Comparison of ENCODE assay signal across 23 cellular contexts in genomic region chr10:126057494-126057893, GRCh38.
DNase-seq lines count a peak whose midpoint lies in the region; ATAC-seq, FAIRE-seq and TF ChIP-seq lines count a peak whose summit lies in the region.
"Had no signal": no experiment of that assay in that cellular context is flagged by ENCODE, and none has a peak within 500 bp of the region (broad histone marks: within the 10 kb centered on the region; RNA-seq: fewer than 3 reads in every experiment).

No MANE protein-coding gene starts in this region.

- H3K23ac ChIP-seq in mesenchymal stem cell (ENCODE audit: low read length in 2 of 2) = no peak overlapping the region

- no peaks in the 10 kb centered on the region for H3K36me3 ChIP-seq in SK-N-SH (replicated peaks in 1 of 2; ENCODE audit: control insufficient read depth in 1 of 2, insufficient read depth in 2 of 2, low read length in 1 of 2)
- peaks cover 10% of the 10 kb centered on the region for H3K36me3 ChIP-seq in astrocyte (ENCODE audit: insufficient read depth, low read length)
- peaks cover 17 to 61% of the 10 kb centered on the region in 2 experiments for H3K36me3 ChIP-seq in mesenchymal stem cell (ENCODE audit: control insufficient read depth in 1 of 2, insufficient read depth in 2 of 2, low read depth in 1 of 2, low read length in 2 of 2)
- no peaks in the 10 kb centered on the region for H3K36me3 ChIP-seq in gastroesophageal sphincter

- peak overlapping the region; percentile 85 for H2AK5ac ChIP-seq in mesenchymal stem cell (ENCODE audit: low read length, severe bottlenecking)

- H4K8ac ChIP-seq in mesenchymal stem cell (ENCODE audit: low read length) = peak overlapping the region; percentile 39

- peak overlapping the region; percentile 84 for H4K91ac ChIP-seq in mesenchymal stem cell (ENCODE audit: low read length)

- H3K79me2 ChIP-seq in SK-N-SH (ENCODE audit: insufficient read depth) (no peaks in the 10 kb centered on the region), astrocyte (ENCODE audit: insufficient read depth, low read length) (no peaks in the 10 kb centered on the region)

- H3K27ac Mint-ChIP-seq in astrocyte (ENCODE audit: unreplicated experiment) = peak overlapping the region; percentile 69
- H3K27ac Mint-ChIP-seq in type B pancreatic cell = no peak overlapping the region
- H3K27ac Mint-ChIP-seq: CD4-positive, alpha-beta T cell; HFFc6 had no signal

- peaks cover 38 to 39% of the 10 kb centered on the region in 2 experiments for H3K4me1 ChIP-seq in SK-N-SH (ENCODE audit: control insufficient read depth in 1 of 2, insufficient read depth in 2 of 2, low read depth in 1 of 2, low read length in 1 of 2)
- peaks cover 41% of the 10 kb centered on the region for H3K4me1 ChIP-seq in astrocyte (ENCODE audit: insufficient read depth, low read length)
- peaks cover 25% of the 10 kb centered on the region for H3K4me1 ChIP-seq in mesenchymal stem cell (ENCODE audit: control insufficient read depth, insufficient read depth, low read depth, low read length)
- H3K4me1 ChIP-seq in gastroesophageal sphincter = peaks cover 0 to 13% (median 3%) of the 10 kb centered on the region in 3 donors
- H3K4me1 ChIP-seq: Caco-2 had no signal

- H3K27ac ChIP-seq in SK-N-SH (ENCODE audit: low read depth in 2 of 2, low read length in 1 of 2) (peak overlapping the region; percentile 98 to 99; a peak in 3 of 4 replicates), astrocyte (ENCODE audit: low read depth, low read length) (no peak overlapping the region), mesenchymal stem cell (ENCODE audit: low read length, poor library complexity, severe bottlenecking) (no peak overlapping the region), gastroesophageal sphincter (no peak overlapping the region)
- H3K27ac ChIP-seq: 22Rv1, C4-2B had no signal

- TF ChIP-seq CTCF in SK-N-SH (IDR thresholded peaks at IDR 0.05) (no peak), astrocyte (IDR thresholded peaks at IDR 0.05; ENCODE audit: insufficient read depth, low read depth, low read length) (no peak), type B pancreatic cell (conservative IDR thresholded peaks at IDR 0.05) (no peak), gastroesophageal sphincter (IDR thresholded peaks at IDR 0.05) (no peak), GM10248 (IDR thresholded peaks at IDR 0.05; ENCODE audit: control extremely low read depth, extremely low read depth, low read depth, missing control alignments) (no peak)

- H3K9me3 ChIP-seq in SK-N-SH (no peaks in the 10 kb centered on the region), astrocyte (ENCODE audit: insufficient read depth, low read depth, low read length) (no peaks in the 10 kb centered on the region), mesenchymal stem cell (ENCODE audit: control insufficient read depth, low read length) (no peaks in the 10 kb centered on the region), gastroesophageal sphincter (peaks cover 0 to 5% (median 0%) of the 10 kb centered on the region in 3 donors)
- H3K9me3 ChIP-seq: Caco-2 had no signal

- peaks cover 2% of the 10 kb centered on the region for H3K79me1 ChIP-seq in mesenchymal stem cell (replicated peaks; ENCODE audit: low read length, poor library complexity, severe bottlenecking)

- H3K9me2 ChIP-seq in SK-N-SH = no peaks in the 10 kb centered on the region

- peak overlapping the region; percentile 46 to 56 for H3K18ac ChIP-seq in mesenchymal stem cell (ENCODE audit: low read depth in 1 of 2, low read length in 2 of 2)

- POLR2A ChIA-PET in SK-N-SH (lab: Yijun Ruan, JAX) = interaction anchor here (0.6 kb wide), 1 partner anchor 185 kb away, joined by 3 read pairs; no protein-coding TSS in a partner anchor
- POLR2A ChIA-PET in GM10248 (lab: Yijun Ruan, JAX) = no interaction called here

- peak overlapping the region; percentile 29 to 59 for H3K4ac ChIP-seq in mesenchymal stem cell (ENCODE audit: low read depth in 1 of 2, low read length in 2 of 2)

- H3K4me3 Mint-ChIP-seq in astrocyte (ENCODE audit: unreplicated experiment) (peak overlapping the region; percentile 16), type B pancreatic cell (no peak overlapping the region)
- H3K4me3 Mint-ChIP-seq: CD4-positive, alpha-beta T cell; HFFc6 had no signal

- peak overlapping the region; percentile 85 to 94 for H2BK12ac ChIP-seq in mesenchymal stem cell (ENCODE audit: low read length in 2 of 2)

- CTCF ChIA-PET in SK-N-SH (lab: Yijun Ruan, JAX) (no interaction called here), GM10248 (lab: Yijun Ruan, JAX) (no interaction called here)

- TF ChIP-seq EP300 in SK-N-SH (IDR thresholded peaks at IDR 0.05; ENCODE audit: borderline replicate concordance in 1 of 2, low read depth in 1 of 2, low read length in 1 of 2) (no peak), gastroesophageal sphincter (IDR thresholded peaks at IDR 0.05) (no peak)

- peaks cover 2% of the 10 kb centered on the region for H3K9me3 Mint-ChIP-seq in astrocyte (ENCODE audit: unreplicated experiment)
- peaks cover 6% of the 10 kb centered on the region for H3K9me3 Mint-ChIP-seq in type B pancreatic cell
- H3K9me3 Mint-ChIP-seq: HFFc6 had no signal

- H4K20me1 ChIP-seq in SK-N-SH (ENCODE audit: insufficient read depth) (no peaks in the 10 kb centered on the region), astrocyte (ENCODE audit: insufficient read depth, low read length) (no peaks in the 10 kb centered on the region)

- H3K4me2 ChIP-seq in SK-N-SH (no peak overlapping the region), astrocyte (ENCODE audit: low read length) (no peak overlapping the region), mesenchymal stem cell (ENCODE audit: low read length, poor library complexity, severe bottlenecking) (no peak overlapping the region)
- H3K4me2 ChIP-seq: A549 had no signal

- H3K36me3 Mint-ChIP-seq in astrocyte (ENCODE audit: low read depth, unreplicated experiment) = peaks cover 20% of the 10 kb centered on the region
- H3K36me3 Mint-ChIP-seq in type B pancreatic cell = no peaks in the 10 kb centered on the region

- no peak for TF ChIP-seq RAD21 in SK-N-SH (IDR thresholded peaks at IDR 0.05; ENCODE audit: low read length)

- no peak overlapping the region for H3K9ac ChIP-seq in SK-N-SH
- no peak overlapping the region for H3K9ac ChIP-seq in astrocyte (ENCODE audit: low read length)
- H3K9ac ChIP-seq in mesenchymal stem cell (ENCODE audit: low read length) = no peak overlapping the region

- ATAC-seq in SK-N-SH treated with all-trans-retinoic acid at 6 μM for 48 hours (no peak), gastroesophageal sphincter (no peak)
- ATAC-seq: A549, HCT116 had no signal

- no peak overlapping the region for H2BK120ac ChIP-seq in mesenchymal stem cell (ENCODE audit: low read depth, low read length)

- peak overlapping the region in 1 of 2 experiments; percentile 71 for H3K14ac ChIP-seq in mesenchymal stem cell (ENCODE audit: low read length in 2 of 2)

- H2BK15ac ChIP-seq in mesenchymal stem cell (ENCODE audit: low read depth, poor library complexity, severe bottlenecking) = peak overlapping the region; percentile 71

- H3K27me3 ChIP-seq in SK-N-SH (ENCODE audit: insufficient read depth) (no peaks in the 10 kb centered on the region), astrocyte (ENCODE audit: insufficient read depth, low read length) (no peaks in the 10 kb centered on the region), mesenchymal stem cell (ENCODE audit: control insufficient read depth in 1 of 2, insufficient read depth in 1 of 2, low read length in 2 of 2) (no peaks in the 10 kb centered on the region), gastroesophageal sphincter (peaks cover 8% of the 10 kb centered on the region)

- FAIRE-seq in astrocyte (lab: Jason Lieb, UNC) = no peak
- FAIRE-seq: A549, D721Med, G401.6, GM12892, GM18507, HTR-8/SVneo had no signal

- no peak for TF ChIP-seq POLR2A in gastroesophageal sphincter (IDR thresholded peaks at IDR 0.05)

- WGBS in SK-N-SH (ENCODE audit: low lambda C conversion rate) = 95% methylated on average over 7 of the region's 8 CpGs
- WGBS in mesenchymal stem cell = 91% methylated on average over 5 of the region's 8 CpGs
- WGBS in gastroesophageal sphincter (ENCODE audit: low coverage in 1 of 2), 2 donors = 81 to 94% methylated on average over 3 to 8 of the region's 8 CpGs

- H2AFZ ChIP-seq in SK-N-SH (ENCODE audit: low read depth) = no peak overlapping the region
- no peak overlapping the region for H2AFZ ChIP-seq in astrocyte (ENCODE audit: low read depth, low read length)
- H2AFZ ChIP-seq in mesenchymal stem cell (ENCODE audit: low read depth, low read length) = no peak overlapping the region

- DNase-seq in SK-N-SH (no peak), astrocyte (ENCODE audit: low read depth) (no peak), mesenchymal stem cell (no peak), type B pancreatic cell (ENCODE audit: extremely low spot score, unreplicated experiment) (peak; percentile 53), HuH-7 (ENCODE audit: low spot score) (no peak), GM10248 (ENCODE audit: extremely low spot score) (no peak)
- DNase-seq: AML-193; Caco-2; CD4-positive, alpha-beta T cell; GOT3; H7; HFFc6 had no signal

- peaks cover 21% of the 10 kb centered on the region for H3F3A ChIP-seq in SK-N-SH (replicated peaks; ENCODE audit: insufficient read depth)

- H3K27me3 Mint-ChIP-seq in astrocyte (ENCODE audit: low read depth, unreplicated experiment) = no peaks in the 10 kb centered on the region
- peaks cover 8% of the 10 kb centered on the region for H3K27me3 Mint-ChIP-seq in type B pancreatic cell

- H3K4me3 ChIP-seq in SK-N-SH (ENCODE audit: low read depth in 2 of 2, low read length in 1 of 2) (no peak overlapping the region), astrocyte (ENCODE audit: insufficient read depth, low read depth, low read length) (no peak overlapping the region), mesenchymal stem cell (ENCODE audit: insufficient read depth in 1 of 2, low read depth in 1 of 2, low read length in 2 of 2) (no peak overlapping the region), gastroesophageal sphincter (no peak overlapping the region)
- H3K4me3 ChIP-seq: A549 had no signal

- H2BK5ac ChIP-seq in mesenchymal stem cell (ENCODE audit: low read depth, low read length, poor library complexity, severe bottlenecking) = no peak overlapping the region

- peaks cover 42% of the 10 kb centered on the region for H3K4me1 Mint-ChIP-seq in astrocyte (ENCODE audit: low read depth, unreplicated experiment)
- H3K4me1 Mint-ChIP-seq in type B pancreatic cell (ENCODE audit: unreplicated experiment) = peaks cover 33% of the 10 kb centered on the region

TF ChIP-seq in SK-N-SH, 30 proteins besides CTCF, POLR2A, EP300 and RAD21 (continues in another document):
- no peak for TF ChIP-seq ELF1 (IDR thresholded peaks at IDR 0.05)

TF ChIP-seq in SK-N-SH treated with all-trans-retinoic acid at 6 μM for 48 hours, 23 proteins besides CTCF, POLR2A, EP300 and RAD21 (continues in another document):
- no peak for TF ChIP-seq CREB5 (CRISPR knock-in tag; IDR thresholded peaks at IDR 0.05; ENCODE audit: low read depth)

Comparison
In these comparisons a context has a peak if more than half of its experiments do, and no peak if none do; other contexts are left out.
1. H3K27ac ChIP-seq: peak in SK-N-SH (2 of 2); none in astrocyte (single experiment), mesenchymal stem cell (single experiment) and gastroesophageal sphincter (0 of 4).